In genomic region chr2:172231508-172231907, GRCh38 we compare ENCODE assay signal across 15 cellular contexts.
DNase-seq lines count a peak whose midpoint lies in the region; ATAC-seq, FAIRE-seq and TF ChIP-seq lines count a peak whose summit lies in the region.
"Had no signal": no experiment of that assay in that cellular context is flagged by ENCODE, and none has a peak within 500 bp of the region (broad histone marks: within the 10 kb centered on the region; RNA-seq: fewer than 3 reads in every experiment).

No MANE protein-coding gene starts in this region.

- H3K27ac ChIP-seq in RWPE1 (peak overlapping the region; percentile 99), endothelial cell of umbilical vein (ENCODE audit: insufficient read depth, low read depth, low read length) (peak overlapping the region; percentile 55), parathyroid adenoma (peak overlapping the region; percentile 29), heart right ventricle (peak overlapping the region in 2 of 10 donors; percentile 5 to 42)

- intact Hi-C loops in Caco-2 (cut with micrococcal nuclease; ENCODE audit: unreplicated experiment) = no loop called here
- intact Hi-C loops in endothelial cell of umbilical vein (cut with micrococcal nuclease) = loop anchor here (5.0 kb wide), 1 partner anchor 76 kb away; no protein-coding TSS in a partner anchor
- intact Hi-C loops in heart right ventricle (cut with DNase I) = loop anchor here in 3 of 10 donors (5.0 kb wide), 3 partner anchors 54 to 236 kb away; no protein-coding TSS in a partner anchor

- H3K79me2 ChIP-seq in endothelial cell of umbilical vein (ENCODE audit: control insufficient read depth, insufficient read depth, low read length) (no peaks in the 10 kb centered on the region), parathyroid adenoma (no peaks in the 10 kb centered on the region)

- in situ Hi-C loops in HAP-1 (cut with MboI; ENCODE audit: low sequenced_read_pairs) = no loop called here

- H3K9me1 ChIP-seq in endothelial cell of umbilical vein (replicated peaks; ENCODE audit: control insufficient read depth, extremely low read depth, insufficient read depth, low read length) = no peaks in the 10 kb centered on the region

- TF ChIP-seq CTCF in Caco-2 (IDR thresholded peaks at IDR 0.05; ENCODE audit: insufficient read depth in 1 of 2, low read depth in 1 of 2, low read length in 1 of 2, severe bottlenecking in 1 of 2, unreplicated experiment in 1 of 2) = no peak
- no peak for TF ChIP-seq CTCF in RWPE1 (conservative IDR thresholded peaks at IDR 0.05; ENCODE audit: low read depth)
- no peak for TF ChIP-seq CTCF in endothelial cell of umbilical vein (IDR thresholded peaks at IDR 0.05; ENCODE audit: extremely low read depth in 1 of 2, insufficient read depth in 1 of 2, low read depth in 1 of 2, low read length in 2 of 2)
- no peak for TF ChIP-seq CTCF in parathyroid adenoma (IDR thresholded peaks at IDR 0.05)
- TF ChIP-seq CTCF in heart right ventricle (IDR thresholded peaks at IDR 0.05) = no peak

- H3K27me3 Mint-ChIP-seq in Caco-2 (ENCODE audit: insufficient read depth, unreplicated experiment) = peaks cover 12% of the 10 kb centered on the region

- H3K27me3 ChIP-seq in Caco-2 (replicated peaks; ENCODE audit: control insufficient read depth, insufficient read depth, low read length) (no peaks in the 10 kb centered on the region), endothelial cell of umbilical vein (ENCODE audit: control insufficient read depth in 2 of 2, insufficient read depth in 2 of 2, low read length in 2 of 2) (no peaks in the 10 kb centered on the region), parathyroid adenoma (ENCODE audit: control insufficient read depth, insufficient read depth, low read length) (no peaks in the 10 kb centered on the region), HAP-1 (ENCODE audit: low read depth) (peaks cover 15% of the 10 kb centered on the region), heart right ventricle (peaks cover 0 to 31% (median 23%) of the 10 kb centered on the region in 7 donors)

- peaks cover 8% of the 10 kb centered on the region for H3K4me1 Mint-ChIP-seq in Caco-2 (ENCODE audit: low read depth, unreplicated experiment)

- H3K27ac Mint-ChIP-seq in Caco-2 (ENCODE audit: unreplicated experiment) = peak overlapping the region; percentile 18
- H3K27ac Mint-ChIP-seq: CD8-positive, alpha-beta memory T cell; IgD-negative memory B cell; natural killer cell had no signal

- H3K9ac ChIP-seq in endothelial cell of umbilical vein (replicated peaks; ENCODE audit: extremely low read depth, insufficient read depth, low read length) = no peak overlapping the region
- H3K9ac ChIP-seq in parathyroid adenoma = no peak overlapping the region

- H3K4me3 ChIP-seq in Caco-2 (ENCODE audit: low read depth, low read length) = no peak overlapping the region
- no peak overlapping the region for H3K4me3 ChIP-seq in endothelial cell of umbilical vein (replicated peaks in 1 of 3; ENCODE audit: insufficient read depth in 1 of 3, low read depth in 1 of 3, low read length in 3 of 3)
- H3K4me3 ChIP-seq in parathyroid adenoma (ENCODE audit: low read depth, low read length) = no peak overlapping the region
- H3K4me3 ChIP-seq in HAP-1 = no peak overlapping the region
- no peak overlapping the region for H3K4me3 ChIP-seq in heart right ventricle

- WGBS in heart right ventricle, 2 donors = 97 to 99% methylated on average over 3 of the region's 3 CpGs

- dilution Hi-C loops in endothelial cell of umbilical vein (cut with MboI; ENCODE audit: extremely low pct_ligation_motif_present, low sequenced_read_pairs) = no loop called here

- H4K20me1 ChIP-seq in endothelial cell of umbilical vein (replicated peaks; ENCODE audit: control insufficient read depth, extremely low read depth, insufficient read depth, low read length) = no peaks in the 10 kb centered on the region

- no peaks in the 10 kb centered on the region for H3K36me3 Mint-ChIP-seq in Caco-2 (ENCODE audit: insufficient read depth, unreplicated experiment)
- H3K36me3 Mint-ChIP-seq: CD8-positive, alpha-beta memory T cell; IgD-negative memory B cell; natural killer cell had no signal

- DNase-seq in Caco-2 (no peak), RWPE1 (ENCODE audit: low spot score) (peak; percentile 20), endothelial cell of umbilical vein (ENCODE audit: low read depth, low spot score) (no peak), inferior parietal cortex (ENCODE audit: extremely low spot score) (no peak), HAP-1 (ENCODE audit: low spot score in 2 of 2) (no peak), heart right ventricle (no peak)
- DNase-seq: activated naive CD4-positive, alpha-beta T cell treated with anti-CD3 and anti-CD28 coated beads, Interleukin-2, amount 50 U/mL, for 16 hours; CD8-positive, alpha-beta memory T cell; natural killer cell; NCI-H2081 had no signal

- BruUV-seq in Caco-2 (replicated peaks; lab: Mats Ljungman, UMichigan) = no TSS peak
- no TSS peak for BruUV-seq in endothelial cell of umbilical vein (replicated peaks; lab: Mats Ljungman, UMichigan)

- H3K4me2 ChIP-seq in endothelial cell of umbilical vein (ENCODE audit: insufficient read depth, low read length) (peak overlapping the region; percentile 17), parathyroid adenoma (ENCODE audit: low read length) (no peak overlapping the region)

- TF ChIP-seq POLR2A in endothelial cell of umbilical vein (IDR thresholded peaks at IDR 0.05; ENCODE audit: low read depth, low read length) = no peak

- H3K4me1 ChIP-seq in Caco-2 (peaks cover 6% of the 10 kb centered on the region; the same call in 1 of the 2 replicates), endothelial cell of umbilical vein (ENCODE audit: control insufficient read depth, extremely low read depth, insufficient read depth, low read length) (peaks cover 30% of the 10 kb centered on the region), parathyroid adenoma (peaks cover 45% of the 10 kb centered on the region), HAP-1 (peaks cover 4% of the 10 kb centered on the region), heart right ventricle (peaks cover 0 to 41% (median 21%) of the 10 kb centered on the region in 9 donors)

- no peaks in the 10 kb centered on the region for H3K36me3 ChIP-seq in Caco-2 (ENCODE audit: control insufficient read depth, insufficient read depth, low read length)
- no peaks in the 10 kb centered on the region for H3K36me3 ChIP-seq in endothelial cell of umbilical vein (ENCODE audit: control insufficient read depth in 2 of 2, extremely low read depth in 1 of 2, insufficient read depth in 2 of 2, low read length in 2 of 2)
- H3K36me3 ChIP-seq in parathyroid adenoma (ENCODE audit: control insufficient read depth, insufficient read depth, low read length) = no peaks in the 10 kb centered on the region
- H3K36me3 ChIP-seq in HAP-1 (replicated peaks) = no peaks in the 10 kb centered on the region
- H3K36me3 ChIP-seq in heart right ventricle = no peaks in the 10 kb centered on the region

- CTCF ChIA-PET in Caco-2 (lab: Charles Lee) (interaction anchor here (1.2 kb wide), 1 partner anchor 51 kb away, joined by 4 read pairs; no protein-coding TSS in a partner anchor), RWPE1 (lab: Yijun Ruan, JAX) (interaction anchor here (0.5 to 1.7 kb wide), 3 partner anchors 12 to 160 kb away, joined by 3 to 5 read pairs (median 3); no protein-coding TSS in a partner anchor), endothelial cell of umbilical vein (lab: Charles Lee) (interaction anchor here (0.8 to 2.2 kb wide), 15 partner anchors 8 to 230 kb away, joined by 3 to 18 read pairs (median 4); no protein-coding TSS in a partner anchor)

- peak; percentile 53 for FAIRE-seq in endothelial cell of umbilical vein (lab: Jason Lieb, UNC)
- FAIRE-seq: GM12892 had no signal

- H3K9me3 ChIP-seq in Caco-2 = no peaks in the 10 kb centered on the region
- H3K9me3 ChIP-seq in endothelial cell of umbilical vein (replicated peaks; ENCODE audit: control insufficient read depth, insufficient read depth, low read length) = no peaks in the 10 kb centered on the region
- H3K9me3 ChIP-seq in parathyroid adenoma (ENCODE audit: control insufficient read depth, low read length) = no peaks in the 10 kb centered on the region
- H3K9me3 ChIP-seq in HAP-1 = no peaks in the 10 kb centered on the region
- no peaks in the 10 kb centered on the region for H3K9me3 ChIP-seq in heart right ventricle

- H3K9me3 Mint-ChIP-seq in Caco-2 (ENCODE audit: unreplicated experiment) = no peaks in the 10 kb centered on the region
- H3K9me3 Mint-ChIP-seq: CD8-positive, alpha-beta memory T cell; IgD-negative memory B cell; natural killer cell had no signal

- no peak overlapping the region for H3K4me3 Mint-ChIP-seq in Caco-2 (ENCODE audit: unreplicated experiment)
- H3K4me3 Mint-ChIP-seq: IgD-negative memory B cell, natural killer cell had no signal

- H2AFZ ChIP-seq in endothelial cell of umbilical vein (ENCODE audit: low read depth, low read length) = peak overlapping the region; percentile 76
- peak overlapping the region; percentile 65 for H2AFZ ChIP-seq in parathyroid adenoma

- no peak for ATAC-seq in heart right ventricle
- ATAC-seq in GM19397 (IDR thresholded peaks at IDR 0.05; ENCODE audit: unreplicated experiment) = no peak
- ATAC-seq: activated CD4-positive, CD25-positive, alpha-beta regulatory T cell treated with anti-CD3 and anti-CD28 coated beads, Interleukin-2, amount 50 U/mL, for 24 hours; natural killer cell had no signal

- POLR2A ChIA-PET in Caco-2 (lab: Charles Lee) = interaction anchor here (0.6 kb wide), 1 partner anchor 59 kb away, joined by 3 read pairs; no protein-coding TSS in a partner anchor
- POLR2A ChIA-PET in RWPE1 (lab: Yijun Ruan, JAX; ENCODE audit: low non-redundant PET) = interaction anchor here (0.6 kb wide), 1 partner anchor 31 kb away, joined by 5 read pairs; no protein-coding TSS in a partner anchor
- POLR2A ChIA-PET in endothelial cell of umbilical vein (lab: Charles Lee) = interaction anchor here (0.7 to 0.8 kb wide), 4 partner anchors 23 to 77 kb away, joined by 3 to 6 read pairs (median 4); no protein-coding TSS in a partner anchor

TF ChIP-seq in endothelial cell of umbilical vein, 7 proteins besides CTCF, POLR2A, EP300 and RAD21:
- TF ChIP-seq EZH2 (IDR thresholded peaks at IDR 0.05; ENCODE audit: borderline replicate concordance, low read depth, low read length, severe bottlenecking) (no peak), MYC (IDR thresholded peaks at IDR 0.05; ENCODE audit: low read depth, low read length) (no peak), POLR2AphosphoS5 (IDR thresholded peaks at IDR 0.05; ENCODE audit: insufficient read depth, low read depth, low read length) (no peak), MAX (IDR thresholded peaks at IDR 0.05; ENCODE audit: insufficient read depth, insufficient read length) (no peak), GATA2 (IDR thresholded peaks at IDR 0.05; ENCODE audit: insufficient read depth, insufficient read length, low read depth, low read length) (no peak), JUN (IDR thresholded peaks at IDR 0.05; ENCODE audit: borderline replicate concordance, insufficient read depth, insufficient read length, low read depth) (no peak), FOS (IDR thresholded peaks at IDR 0.05; ENCODE audit: borderline replicate concordance, insufficient read depth, low read length) (no peak)
